ENCODE assay signal across 1 cellular context in the genomic region with DNA sequence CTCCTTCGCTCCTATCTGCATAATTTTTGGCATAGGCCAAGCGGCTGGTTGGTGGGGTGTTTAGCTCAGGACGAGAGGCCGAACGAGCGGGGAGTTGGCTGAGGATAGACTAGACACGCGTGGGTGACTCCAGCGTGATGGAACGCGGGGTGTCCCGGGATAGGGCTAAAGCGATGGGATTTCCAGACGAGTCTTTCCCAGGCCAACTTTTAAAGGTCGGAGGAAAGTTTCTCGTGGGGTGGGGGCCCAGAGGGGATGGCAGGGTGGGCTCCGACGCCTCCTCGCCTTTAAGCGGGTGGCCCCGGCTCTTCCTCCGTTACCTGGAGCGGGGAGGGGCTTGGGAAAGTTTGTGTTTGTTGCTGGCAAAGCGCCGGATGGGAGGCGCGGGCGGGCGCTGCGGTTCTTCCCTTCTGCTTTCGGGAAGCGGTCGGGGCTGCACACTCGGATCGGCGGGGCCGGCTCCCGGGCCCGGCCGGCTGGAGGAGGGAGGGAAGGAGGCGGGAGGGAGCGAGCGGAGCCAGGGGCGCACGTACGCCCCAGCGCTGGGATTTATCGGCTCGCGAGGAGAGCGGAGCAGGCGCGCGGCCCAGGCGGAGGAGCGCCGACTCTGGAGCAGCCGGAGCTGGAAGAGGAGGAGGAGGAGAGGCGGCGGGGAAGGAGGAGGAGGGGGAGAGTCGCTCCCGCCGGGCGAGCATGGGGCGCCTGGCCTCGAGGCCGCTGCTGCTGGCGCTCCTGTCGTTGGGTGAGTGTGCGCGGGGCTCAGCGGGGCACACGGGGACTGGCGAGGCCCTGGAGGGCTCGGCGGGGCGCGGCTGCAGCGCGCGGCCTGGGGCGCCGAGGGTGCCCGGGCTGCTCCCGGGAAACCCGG.
TF ChIP-seq lines count a peak whose summit lies in the region.

A gene (plus strand): TSS at position 406 of the 868 bp plus-strand sequence. CDS start 288 bp downstream, at position 694.

TF ChIP-seq in SK-N-SH treated with all-trans-retinoic acid at 6 μM for 48 hours, 23 proteins besides CTCF, POLR2A, EP300 and RAD21 (continued from another document):
- TF ChIP-seq, protein P1, sequence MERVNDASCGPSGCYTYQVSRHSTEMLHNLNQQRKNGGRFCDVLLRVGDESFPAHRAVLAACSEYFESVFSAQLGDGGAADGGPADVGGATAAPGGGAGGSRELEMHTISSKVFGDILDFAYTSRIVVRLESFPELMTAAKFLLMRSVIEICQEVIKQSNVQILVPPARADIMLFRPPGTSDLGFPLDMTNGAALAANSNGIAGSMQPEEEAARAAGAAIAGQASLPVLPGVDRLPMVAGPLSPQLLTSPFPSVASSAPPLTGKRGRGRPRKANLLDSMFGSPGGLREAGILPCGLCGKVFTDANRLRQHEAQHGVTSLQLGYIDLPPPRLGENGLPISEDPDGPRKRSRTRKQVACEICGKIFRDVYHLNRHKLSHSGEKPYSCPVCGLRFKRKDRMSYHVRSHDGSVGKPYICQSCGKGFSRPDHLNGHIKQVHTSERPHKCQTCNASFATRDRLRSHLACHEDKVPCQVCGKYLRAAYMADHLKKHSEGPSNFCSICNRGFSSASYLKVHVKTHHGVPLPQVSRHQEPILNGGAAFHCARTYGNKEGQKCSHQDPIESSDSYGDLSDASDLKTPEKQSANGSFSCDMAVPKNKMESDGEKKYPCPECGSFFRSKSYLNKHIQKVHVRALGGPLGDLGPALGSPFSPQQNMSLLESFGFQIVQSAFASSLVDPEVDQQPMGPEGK (CRISPR knock-in tag; IDR thresholded peaks at IDR 0.05; ENCODE audit: borderline replicate concordance), result no peak
- TF ChIP-seq GLIS3 (CRISPR knock-in tag; IDR thresholded peaks at IDR 0.05) (no peak), ZNF70 (CRISPR knock-in tag; IDR thresholded peaks at IDR 0.05) (no peak), ZNF8 (CRISPR knock-in tag; IDR thresholded peaks at IDR 0.05) (no peak), TCF4 (CRISPR knock-in tag; IDR thresholded peaks at IDR 0.05; ENCODE audit: borderline replicate concordance) (no peak)
